In the genomic region with DNA sequence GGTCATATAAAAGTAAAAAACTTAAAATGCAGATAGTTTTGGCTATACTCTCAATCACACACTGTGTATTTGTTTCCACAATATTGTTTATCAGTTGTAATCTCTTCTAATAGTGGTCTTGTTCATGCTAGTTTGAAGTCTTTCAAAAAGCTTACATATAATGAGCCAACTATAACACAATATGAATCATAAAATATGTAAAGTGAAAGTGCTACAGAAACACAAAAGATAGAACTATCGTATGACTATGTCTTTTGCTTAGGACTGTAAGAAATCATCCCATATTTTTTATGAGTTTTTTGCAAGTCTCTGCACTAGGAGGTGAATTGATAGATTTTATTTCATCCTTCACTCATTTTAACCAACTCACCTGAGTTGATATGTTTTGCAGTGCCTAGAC, we compare ENCODE assay signal across 30 cellular contexts.
DNase-seq lines count a peak whose midpoint lies in the region; ATAC-seq, FAIRE-seq and TF ChIP-seq lines count a peak whose summit lies in the region.
"Had no signal": no experiment of that assay in that cellular context is flagged by ENCODE, and none has a peak within 500 bp of the region (broad histone marks: within the 10 kb centered on the region; RNA-seq: fewer than 3 reads in every experiment).

No MANE protein-coding gene starts in this region.

- no peak overlapping the region for H3K9ac ChIP-seq in keratinocyte (ENCODE audit: control insufficient read depth, extremely low read depth, insufficient read depth, low read length)

- H4K20me1 ChIP-seq in keratinocyte (ENCODE audit: control insufficient read depth, extremely low read depth, insufficient read depth, low read length), result no peaks in the 10 kb centered on the region

- H2AFZ ChIP-seq in keratinocyte (ENCODE audit: control insufficient read depth, low read length), result peak overlapping the region; percentile 38

- H3K27me3 ChIP-seq in left ventricle myocardium inferior (ENCODE audit: low read depth) (no peaks in the 10 kb centered on the region), bronchial epithelial cell (ENCODE audit: control insufficient read depth, insufficient read depth, low read length) (no peaks in the 10 kb centered on the region), keratinocyte (ENCODE audit: control insufficient read depth, extremely low read depth, insufficient read depth, low read length) (no peaks in the 10 kb centered on the region), testis (no peaks in the 10 kb centered on the region)
- H3K27me3 ChIP-seq: body of pancreas, spleen, suprapubic skin had no signal

- no peaks in the 10 kb centered on the region for H3K9me3 ChIP-seq in left ventricle myocardium inferior (replicated peaks)
- no peaks in the 10 kb centered on the region for H3K9me3 ChIP-seq in keratinocyte (ENCODE audit: control insufficient read depth, low read depth, low read length)
- no peaks in the 10 kb centered on the region for H3K9me3 ChIP-seq in testis
- H3K9me3 ChIP-seq: body of pancreas, spleen, suprapubic skin had no signal

- no peak for TF ChIP-seq POLR2A in testis (IDR thresholded peaks at IDR 0.05)

- no peaks in the 10 kb centered on the region for H3K79me2 ChIP-seq in keratinocyte (ENCODE audit: control insufficient read depth, insufficient read depth, low read length)

- H3K36me3 ChIP-seq in left ventricle myocardium inferior (no peaks in the 10 kb centered on the region), bronchial epithelial cell (ENCODE audit: control insufficient read depth, insufficient read depth, low read length) (no peaks in the 10 kb centered on the region), keratinocyte (ENCODE audit: control insufficient read depth in 2 of 2, extremely low read depth in 1 of 2, insufficient read depth in 2 of 2, low read length in 2 of 2) (no peaks in the 10 kb centered on the region), testis (ENCODE audit: low read depth, missing control alignments) (no peaks in the 10 kb centered on the region)
- H3K36me3 ChIP-seq: spleen, suprapubic skin had no signal

- dilution Hi-C loops in keratinocyte (cut with MboI; ENCODE audit: extremely low pct_ligation_motif_present, low sequenced_read_pairs), result no loop called here

- DNase-seq in left ventricle myocardium inferior (no peak), left cardiac atrium (no peak), bronchial epithelial cell (ENCODE audit: low read depth) (peak; percentile 66), keratinocyte (ENCODE audit: low read depth, low spot score) (no peak), testis (no peak)
- DNase-seq: activated CD4-positive, CD25-positive, alpha-beta regulatory T cell treated with anti-CD3 and anti-CD28 coated beads, Interleukin-2, amount 50 U/mL, for 72 hours; activated CD8-positive, alpha-beta T cell treated with anti-CD3 and anti-CD28 coated beads, Interleukin-2, amount 10 ng/mL, durations not matched to agents 7 days and 5 days; activated effector memory CD4-positive, alpha-beta T cell treated with anti-CD3 and anti-CD28 coated beads, Interleukin-2, amount 50 U/mL, for 16 hours; activated T-cell treated with anti-CD3 and anti-CD28 coated beads for 4 hours; body of pancreas; COR-L47; effector memory CD4-positive, alpha-beta T cell; H9; left colon; naive thymus-derived CD4-positive, alpha-beta T cell; NCI-H2081 treated with DMSO at 0.1 percent for 48 hours; occipital lobe; SHP77 treated with DMSO at 0.1 percent for 48 hours; spleen; stimulated activated CD4-positive, alpha-beta T cell treated with anti-CD3 and anti-CD28 coated beads, Interleukin-2, amount 100 ng/mL, for 48 hours; T-helper 1 cell had no signal

- no peaks in the 10 kb centered on the region for H3K9me1 ChIP-seq in keratinocyte (ENCODE audit: control insufficient read depth, extremely low read depth, insufficient read depth, low read length)

- no peak overlapping the region for H3K4me3 ChIP-seq in left ventricle myocardium inferior
- no peak overlapping the region for H3K4me3 ChIP-seq in bronchial epithelial cell (ENCODE audit: low read depth, low read length)
- no peak overlapping the region for H3K4me3 ChIP-seq in keratinocyte (ENCODE audit: control insufficient read depth in 2 of 3, extremely low read depth in 1 of 3, insufficient read depth in 2 of 3, low read depth in 1 of 3, low read length in 3 of 3)
- no peak overlapping the region for H3K4me3 ChIP-seq in testis
- H3K4me3 ChIP-seq: body of pancreas, spleen, suprapubic skin had no signal

- ATAC-seq in left cardiac atrium (no peak), HG03280 (IDR thresholded peaks at IDR 0.05; ENCODE audit: unreplicated experiment) (no peak), GM18867 (IDR thresholded peaks at IDR 0.05; ENCODE audit: unreplicated experiment) (no peak), HG02885 (IDR thresholded peaks at IDR 0.05; ENCODE audit: poor library complexity, unreplicated experiment) (no peak)
- ATAC-seq: activated CD8-positive, alpha-beta T cell treated with anti-CD3 and anti-CD28 coated beads, Interleukin-2, amount 10 ng/mL, durations not matched to agents 7 days and 5 days; body of pancreas; left colon; naive thymus-derived CD4-positive, alpha-beta T cell; stimulated activated effector memory CD8-positive, alpha-beta T cell treated with anti-CD3 and anti-CD28 coated beads, Interleukin-12 subunit alpha, Interleukin-12 subunit beta, amount 100 ng/mL, for 72 hours had no signal

- FAIRE-seq in bronchial epithelial cell (lab: Jason Lieb, UNC) (no peak), keratinocyte (lab: Jason Lieb, UNC) (no peak)
- FAIRE-seq: colon, GM12892, TTC549, urothelium cell line had no signal

- intact Hi-C loops in left ventricle myocardium inferior (cut with micrococcal nuclease) (no loop called here), left cardiac atrium (cut with DNase I) (no loop called here), testis (cut with DNase I; ENCODE audit: low total_unique reads) (no loop called here)

- 62 to 83% methylated on average over 1 of the region's 1 CpG for WGBS in testis, 2 donors

- H3K4me1 ChIP-seq in left ventricle myocardium inferior, result peaks cover 6% of the 10 kb centered on the region
- H3K4me1 ChIP-seq in keratinocyte (ENCODE audit: control insufficient read depth, extremely low read depth, insufficient read depth, low read length), result peaks cover 21% of the 10 kb centered on the region
- no peaks in the 10 kb centered on the region for H3K4me1 ChIP-seq in testis
- H3K4me1 ChIP-seq: spleen, suprapubic skin had no signal

- H3K4me2 ChIP-seq in keratinocyte (ENCODE audit: control insufficient read depth, extremely low read depth, insufficient read depth, low read depth, low read length), result peak overlapping the region; percentile 53

- peak overlapping the region; percentile 74 for H3K27ac ChIP-seq in left ventricle myocardium inferior (replicated peaks)
- peak overlapping the region; percentile 64 for H3K27ac ChIP-seq in keratinocyte (ENCODE audit: control insufficient read depth, insufficient read depth, low read length)
- no peak overlapping the region for H3K27ac ChIP-seq in testis
- H3K27ac ChIP-seq: body of pancreas, spleen, suprapubic skin had no signal

- TF ChIP-seq CTCF in left ventricle myocardium inferior (IDR thresholded peaks at IDR 0.05; ENCODE audit: borderline replicate concordance) (no peak), bronchial epithelial cell (IDR thresholded peaks at IDR 0.05; ENCODE audit: insufficient read depth, low read length, severe bottlenecking) (no peak), keratinocyte (optimal IDR thresholded peaks at IDR 0.05 in 1 of 3, IDR thresholded peaks at IDR 0.05 in 1 of 3, conservative IDR thresholded peaks at IDR 0.05 in 1 of 3; ENCODE audit: extremely low read depth in 1 of 3, insufficient read depth in 2 of 3, low read length in 3 of 3) (no peak), testis (IDR thresholded peaks at IDR 0.05) (no peak)

Comparison
In these comparisons a context has a peak if more than half of its experiments do, and no peak if none do; other contexts are left out.
1. H3K27ac ChIP-seq: peak in left ventricle myocardium inferior (single experiment) and keratinocyte (single experiment); none in testis (0 of 2).